Comparison of ENCODE assay signal across 32 cellular contexts in genomic region chr17:74977802-74978201, GRCh38. TPM values are rescaled to one million over a fixed set of nuclear protein-coding genes. Genes with fewer than 3 reads are reported as not detected.
"Had no signal": no experiment of that assay in that cellular context is flagged by ENCODE, and none has a peak within 500 bp of the region (broad histone marks: within the 10 kb centered on the region; RNA-seq: fewer than 3 reads in every experiment).

No MANE protein-coding gene starts in this region.

- H3K27me3 ChIP-seq: right atrium auricular region had no signal

- H2AFZ ChIP-seq: hepatocyte, parathyroid adenoma had no signal

- H3K27ac Mint-ChIP-seq: mesothelial cell of epicardium; naive thymus-derived CD8-positive, alpha-beta T cell; nephron progenitor cell; stimulated activated effector memory CD8-positive, alpha-beta T cell treated with anti-CD3 and anti-CD28 coated beads, Interleukin-12 subunit alpha, Interleukin-12 subunit beta, amount 100 ng/mL, for 72 hours; stimulated activated naive CD8-positive, alpha-beta T cell treated with anti-CD3 and anti-CD28 coated beads, Interleukin-15, Interleukin-2, amounts not matched to agents 100 ng/mL and 50 ng/mL, for 24 hours had no signal

- H3K4me2 ChIP-seq: hepatocyte had no signal

- FAIRE-seq: small intestine, urothelium cell line had no signal

- H3K4me3 ChIP-seq: heart left ventricle, hepatocyte, left ventricle myocardium inferior, lung, psoas muscle, right atrium auricular region, spleen, suprapubic skin, thoracic aorta, tibial artery, upper lobe of right lung had no signal

- H3K9me3 Mint-ChIP-seq: mesothelial cell of epicardium; naive thymus-derived CD8-positive, alpha-beta T cell; nephron progenitor cell; stimulated activated effector memory CD8-positive, alpha-beta T cell treated with anti-CD3 and anti-CD28 coated beads, Interleukin-12 subunit alpha, Interleukin-12 subunit beta, amount 100 ng/mL, for 72 hours; stimulated activated naive CD8-positive, alpha-beta T cell treated with anti-CD3 and anti-CD28 coated beads, Interleukin-15, Interleukin-2, amounts not matched to agents 100 ng/mL and 50 ng/mL, for 24 hours had no signal

- DNase-seq: islet precursor cell; left ventricle myocardium inferior; mesendoderm; naive thymus-derived CD8-positive, alpha-beta T cell; nephron progenitor cell; nucleus accumbens; psoas muscle; small intestine; spleen; stimulated activated CD4-positive, alpha-beta T cell treated with anti-CD3 and anti-CD28 coated beads, Interleukin-4, amount 100 ng/mL, for 24 hours; stimulated activated naive CD4-positive, alpha-beta T cell; tibial artery; trophoblast cell; upper lobe of right lung had no signal

- H3K4me1 ChIP-seq: psoas muscle had no signal

- ATAC-seq: heart left ventricle; naive thymus-derived CD8-positive, alpha-beta T cell; psoas muscle; sciatic nerve; stimulated activated effector memory CD8-positive, alpha-beta T cell treated with anti-CD3 and anti-CD28 coated beads, Interleukin-12 subunit alpha, Interleukin-12 subunit beta, amount 100 ng/mL, for 72 hours; upper lobe of right lung had no signal

- H3K4me3 Mint-ChIP-seq: mesothelial cell of epicardium; naive thymus-derived CD8-positive, alpha-beta T cell; nephron progenitor cell; stimulated activated effector memory CD8-positive, alpha-beta T cell treated with anti-CD3 and anti-CD28 coated beads, Interleukin-12 subunit alpha, Interleukin-12 subunit beta, amount 100 ng/mL, for 72 hours; stimulated activated naive CD8-positive, alpha-beta T cell treated with anti-CD3 and anti-CD28 coated beads, Interleukin-15, Interleukin-2, amounts not matched to agents 100 ng/mL and 50 ng/mL, for 24 hours had no signal

- H3K36me3 ChIP-seq: heart left ventricle, left ventricle myocardium inferior, right atrium auricular region, spleen, suprapubic skin, thoracic aorta, tibial artery, upper lobe of right lung had no signal

- H3K9me3 ChIP-seq: heart left ventricle, left ventricle myocardium inferior, psoas muscle, right atrium auricular region, spleen, suprapubic skin, thoracic aorta, tibial artery, upper lobe of right lung had no signal

- H3K79me2 ChIP-seq: hepatocyte, parathyroid adenoma had no signal

- H3K9ac ChIP-seq: parathyroid adenoma had no signal

- H3K36me3 Mint-ChIP-seq: mesothelial cell of epicardium; naive thymus-derived CD8-positive, alpha-beta T cell had no signal

- H3K27ac ChIP-seq: heart left ventricle, hepatocyte, left ventricle myocardium inferior, parathyroid adenoma, psoas muscle, right atrium auricular region, spleen, suprapubic skin, thoracic aorta, tibial artery, upper lobe of right lung had no signal

RNA-seq across cellular contexts. Expression of gene CDR2L, which starts 9.6 kb away (rescaled TPM):
- polyA plus RNA-seq: naive thymus-derived CD8-positive, alpha-beta T cell had no signal

RNA-seq across cellular contexts. Expression of gene OTOP3, which starts 42.1 kb away (rescaled TPM):
- total RNA-seq: heart left ventricle; kidney epithelial cell; left ventricle myocardium inferior; lung; mesothelial cell of epicardium; mononuclear cell; naive thymus-derived CD8-positive, alpha-beta T cell; osteocyte; posterior vena cava; psoas muscle; right atrium auricular region; sciatic nerve; spleen; subcutaneous adipose tissue; thoracic aorta; upper lobe of right lung had no signal
- polyA plus RNA-seq: heart left ventricle; hepatocyte; lung; naive thymus-derived CD8-positive, alpha-beta T cell; spleen had no signal

RNA-seq across cellular contexts. Expression of gene OTOP2, which starts 53.7 kb away (rescaled TPM):
- total RNA-seq: heart left ventricle; kidney epithelial cell; left ventricle myocardium inferior; lower leg skin; lung; mesothelial cell of epicardium; mononuclear cell; naive thymus-derived CD8-positive, alpha-beta T cell; osteocyte; posterior vena cava; psoas muscle; right atrium auricular region; sciatic nerve; spleen; thoracic aorta; upper lobe of right lung had no signal
- polyA plus RNA-seq: heart left ventricle; lung; naive thymus-derived CD8-positive, alpha-beta T cell; psoas muscle; spleen had no signal
